1 cellular context compared by ENCODE assay signal in the genomic region with DNA sequence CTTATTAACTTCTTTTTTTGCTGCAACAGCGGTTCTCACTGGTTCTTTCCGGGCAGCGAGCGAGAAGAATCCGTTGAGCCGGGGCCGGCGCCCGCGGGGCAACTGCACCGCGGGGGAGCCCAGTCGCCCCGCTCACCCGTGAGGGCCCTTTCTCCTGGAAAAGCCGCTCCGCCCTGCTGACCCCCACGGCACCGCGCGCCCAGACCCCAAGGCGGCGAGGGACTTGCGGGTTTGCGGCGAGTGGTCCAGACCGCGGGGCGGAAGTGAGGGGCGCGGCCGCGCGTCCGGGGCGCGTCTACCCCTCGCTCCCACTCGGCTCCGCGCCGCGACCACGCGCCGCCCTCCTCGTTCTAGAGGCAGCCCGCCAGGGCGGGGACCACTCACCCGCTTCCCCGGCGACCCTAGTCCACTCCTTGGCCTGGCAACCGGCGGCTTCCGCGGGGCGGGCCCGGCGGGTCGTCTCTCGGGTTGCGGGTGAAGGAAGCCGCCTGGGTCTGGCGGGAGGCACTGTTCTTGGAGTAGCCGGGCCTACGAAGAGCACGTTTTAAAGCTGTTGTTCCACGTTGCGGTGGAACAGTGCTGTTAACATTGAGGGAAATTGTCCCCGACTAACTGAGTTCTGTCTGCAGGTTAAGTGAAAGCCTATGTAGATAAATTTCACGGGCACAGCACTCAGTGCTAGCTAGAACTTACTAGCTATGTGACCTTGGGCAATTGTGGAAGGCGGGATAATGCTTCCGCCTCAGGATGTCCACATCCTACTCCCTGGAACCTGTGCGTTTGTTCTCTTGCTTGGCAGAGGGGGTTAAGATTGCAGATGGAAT.
TF ChIP-seq lines count a peak whose summit lies in the region.

A gene with protein sequence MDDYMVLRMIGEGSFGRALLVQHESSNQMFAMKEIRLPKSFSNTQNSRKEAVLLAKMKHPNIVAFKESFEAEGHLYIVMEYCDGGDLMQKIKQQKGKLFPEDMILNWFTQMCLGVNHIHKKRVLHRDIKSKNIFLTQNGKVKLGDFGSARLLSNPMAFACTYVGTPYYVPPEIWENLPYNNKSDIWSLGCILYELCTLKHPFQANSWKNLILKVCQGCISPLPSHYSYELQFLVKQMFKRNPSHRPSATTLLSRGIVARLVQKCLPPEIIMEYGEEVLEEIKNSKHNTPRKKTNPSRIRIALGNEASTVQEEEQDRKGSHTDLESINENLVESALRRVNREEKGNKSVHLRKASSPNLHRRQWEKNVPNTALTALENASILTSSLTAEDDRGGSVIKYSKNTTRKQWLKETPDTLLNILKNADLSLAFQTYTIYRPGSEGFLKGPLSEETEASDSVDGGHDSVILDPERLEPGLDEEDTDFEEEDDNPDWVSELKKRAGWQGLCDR (minus strand): TSS at position 439 of the 824 bp plus-strand sequence. CDS start 3,406 bp downstream, outside the sequence.

TF ChIP-seq in HEK293, 187 proteins besides CTCF, POLR2A, EP300 and RAD21 (continued from another document):
- TF ChIP-seq, protein P1, sequence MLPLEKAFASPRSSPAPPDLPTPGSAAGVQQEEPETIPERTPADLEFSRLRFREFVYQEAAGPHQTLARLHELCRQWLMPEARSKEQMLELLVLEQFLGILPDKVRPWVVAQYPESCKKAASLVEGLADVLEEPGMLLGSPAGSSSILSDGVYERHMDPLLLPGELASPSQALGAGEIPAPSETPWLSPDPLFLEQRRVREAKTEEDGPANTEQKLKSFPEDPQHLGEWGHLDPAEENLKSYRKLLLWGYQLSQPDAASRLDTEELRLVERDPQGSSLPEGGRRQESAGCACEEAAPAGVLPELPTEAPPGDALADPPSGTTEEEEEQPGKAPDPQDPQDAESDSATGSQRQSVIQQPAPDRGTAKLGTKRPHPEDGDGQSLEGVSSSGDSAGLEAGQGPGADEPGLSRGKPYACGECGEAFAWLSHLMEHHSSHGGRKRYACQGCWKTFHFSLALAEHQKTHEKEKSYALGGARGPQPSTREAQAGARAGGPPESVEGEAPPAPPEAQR (tag by site-specific recombination; IDR thresholded peaks at IDR 0.05): no peak
- no peak for TF ChIP-seq ZNF416 (tag by site-specific recombination; IDR thresholded peaks at IDR 0.05)
- TF ChIP-seq HOXC10 (CRISPR knock-in tag; IDR thresholded peaks at IDR 0.05): no peak
- peak; percentile 77 for TF ChIP-seq GLIS1 (tag by site-specific recombination; IDR thresholded peaks at IDR 0.05)
- no peak for TF ChIP-seq ZNF37A (tag by site-specific recombination; IDR thresholded peaks at IDR 0.05)
- TF ChIP-seq ZNF2 (tag by site-specific recombination; IDR thresholded peaks at IDR 0.05): 0 out of 2 replicates have a peak, but pooled peaks have one; percentile 27
- TF ChIP-seq ZNF341 (tag by site-specific recombination; IDR thresholded peaks at IDR 0.05; ENCODE audit: low read depth): peak; percentile 51
- no peak for TF ChIP-seq ZNF132 (tag by site-specific recombination; IDR thresholded peaks at IDR 0.05; ENCODE audit: borderline replicate concordance)
- TF ChIP-seq, protein P2, sequence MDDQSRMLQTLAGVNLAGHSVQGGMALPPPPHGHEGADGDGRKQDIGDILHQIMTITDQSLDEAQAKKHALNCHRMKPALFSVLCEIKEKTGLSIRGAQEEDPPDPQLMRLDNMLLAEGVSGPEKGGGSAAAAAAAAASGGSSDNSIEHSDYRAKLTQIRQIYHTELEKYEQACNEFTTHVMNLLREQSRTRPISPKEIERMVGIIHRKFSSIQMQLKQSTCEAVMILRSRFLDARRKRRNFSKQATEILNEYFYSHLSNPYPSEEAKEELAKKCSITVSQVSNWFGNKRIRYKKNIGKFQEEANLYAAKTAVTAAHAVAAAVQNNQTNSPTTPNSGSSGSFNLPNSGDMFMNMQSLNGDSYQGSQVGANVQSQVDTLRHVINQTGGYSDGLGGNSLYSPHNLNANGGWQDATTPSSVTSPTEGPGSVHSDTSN (CRISPR knock-in tag; IDR thresholded peaks at IDR 0.05): 0 out of 2 replicates have a peak, but pooled peaks have one; percentile 44
- TF ChIP-seq BCL11B (tag by site-specific recombination; IDR thresholded peaks at IDR 0.05; ENCODE audit: low read depth): no peak
- TF ChIP-seq ZNF701 (tag by site-specific recombination; IDR thresholded peaks at IDR 0.05): no peak
- TF ChIP-seq OVOL3 (tag by site-specific recombination; IDR thresholded peaks at IDR 0.05): no peak
- TF ChIP-seq ZNF221 (tag by site-specific recombination; IDR thresholded peaks at IDR 0.05; ENCODE audit: borderline replicate concordance): no peak
- TF ChIP-seq ZNF19 (tag by site-specific recombination; IDR thresholded peaks at IDR 0.05; ENCODE audit: low read depth): no peak
- TF ChIP-seq, protein P3, sequence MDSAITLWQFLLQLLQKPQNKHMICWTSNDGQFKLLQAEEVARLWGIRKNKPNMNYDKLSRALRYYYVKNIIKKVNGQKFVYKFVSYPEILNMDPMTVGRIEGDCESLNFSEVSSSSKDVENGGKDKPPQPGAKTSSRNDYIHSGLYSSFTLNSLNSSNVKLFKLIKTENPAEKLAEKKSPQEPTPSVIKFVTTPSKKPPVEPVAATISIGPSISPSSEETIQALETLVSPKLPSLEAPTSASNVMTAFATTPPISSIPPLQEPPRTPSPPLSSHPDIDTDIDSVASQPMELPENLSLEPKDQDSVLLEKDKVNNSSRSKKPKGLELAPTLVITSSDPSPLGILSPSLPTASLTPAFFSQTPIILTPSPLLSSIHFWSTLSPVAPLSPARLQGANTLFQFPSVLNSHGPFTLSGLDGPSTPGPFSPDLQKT (IDR thresholded peaks at IDR 0.05; ENCODE audit: borderline replicate concordance, low read depth, low read length): no peak
- TF ChIP-seq ZNF768 (tag by site-specific recombination; IDR thresholded peaks at IDR 0.05): no peak
- TF ChIP-seq HOXD13 (CRISPR knock-in tag; IDR thresholded peaks at IDR 0.05; ENCODE audit: borderline replicate concordance): no peak
- TF ChIP-seq, protein P4, sequence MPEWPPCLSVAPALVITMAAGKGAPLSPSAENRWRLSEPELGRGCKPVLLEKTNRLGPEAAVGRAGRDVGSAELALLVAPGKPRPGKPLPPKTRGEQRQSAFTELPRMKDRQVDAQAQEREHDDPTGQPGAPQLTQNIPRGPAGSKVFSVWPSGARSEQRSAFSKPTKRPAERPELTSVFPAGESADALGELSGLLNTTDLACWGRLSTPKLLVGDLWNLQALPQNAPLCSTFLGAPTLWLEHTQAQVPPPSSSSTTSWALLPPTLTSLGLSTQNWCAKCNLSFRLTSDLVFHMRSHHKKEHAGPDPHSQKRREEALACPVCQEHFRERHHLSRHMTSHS (tag by site-specific recombination; IDR thresholded peaks at IDR 0.05): no peak
- no peak for TF ChIP-seq ZXDB (tag by site-specific recombination; IDR thresholded peaks at IDR 0.05)
- TF ChIP-seq ZNF629 (tag by site-specific recombination; IDR thresholded peaks at IDR 0.05): no peak
- no peak for TF ChIP-seq ZNF792 (tag by site-specific recombination; IDR thresholded peaks at IDR 0.05)
- no peak for TF ChIP-seq MZF1 (tag by site-specific recombination; IDR thresholded peaks at IDR 0.05; ENCODE audit: borderline replicate concordance)
- TF ChIP-seq SP2 (tag by site-specific recombination; IDR thresholded peaks at IDR 0.05): 0 out of 2 replicates have a peak, but pooled peaks have one; percentile 9
- TF ChIP-seq HOXA7 (CRISPR knock-in tag; IDR thresholded peaks at IDR 0.05; ENCODE audit: borderline replicate concordance): no peak
- no peak for TF ChIP-seq ZNF658 (tag by site-specific recombination; IDR thresholded peaks at IDR 0.05)
- TF ChIP-seq ZNF394 (tag by site-specific recombination; IDR thresholded peaks at IDR 0.05; ENCODE audit: borderline replicate concordance): peak; percentile 56; the same call in 1 of the 2 replicates
- no peak for TF ChIP-seq ZNF555 (tag by site-specific recombination; conservative IDR thresholded peaks at IDR 0.05)
- TF ChIP-seq, protein P5, sequence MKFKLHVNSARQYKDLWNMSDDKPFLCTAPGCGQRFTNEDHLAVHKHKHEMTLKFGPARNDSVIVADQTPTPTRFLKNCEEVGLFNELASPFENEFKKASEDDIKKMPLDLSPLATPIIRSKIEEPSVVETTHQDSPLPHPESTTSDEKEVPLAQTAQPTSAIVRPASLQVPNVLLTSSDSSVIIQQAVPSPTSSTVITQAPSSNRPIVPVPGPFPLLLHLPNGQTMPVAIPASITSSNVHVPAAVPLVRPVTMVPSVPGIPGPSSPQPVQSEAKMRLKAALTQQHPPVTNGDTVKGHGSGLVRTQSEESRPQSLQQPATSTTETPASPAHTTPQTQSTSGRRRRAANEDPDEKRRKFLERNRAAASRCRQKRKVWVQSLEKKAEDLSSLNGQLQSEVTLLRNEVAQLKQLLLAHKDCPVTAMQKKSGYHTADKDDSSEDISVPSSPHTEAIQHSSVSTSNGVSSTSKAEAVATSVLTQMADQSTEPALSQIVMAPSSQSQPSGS (tag by site-specific recombination; IDR thresholded peaks at IDR 0.05; ENCODE audit: low read depth): no peak
- no peak for TF ChIP-seq ZNF350 (tag by site-specific recombination; IDR thresholded peaks at IDR 0.05)
- TF ChIP-seq ZNF266 (tag by site-specific recombination; IDR thresholded peaks at IDR 0.05; ENCODE audit: low read depth): no peak
- no peak for TF ChIP-seq ZNF510 (tag by site-specific recombination; IDR thresholded peaks at IDR 0.05; ENCODE audit: insufficient replicate concordance)
- TF ChIP-seq, protein P6, sequence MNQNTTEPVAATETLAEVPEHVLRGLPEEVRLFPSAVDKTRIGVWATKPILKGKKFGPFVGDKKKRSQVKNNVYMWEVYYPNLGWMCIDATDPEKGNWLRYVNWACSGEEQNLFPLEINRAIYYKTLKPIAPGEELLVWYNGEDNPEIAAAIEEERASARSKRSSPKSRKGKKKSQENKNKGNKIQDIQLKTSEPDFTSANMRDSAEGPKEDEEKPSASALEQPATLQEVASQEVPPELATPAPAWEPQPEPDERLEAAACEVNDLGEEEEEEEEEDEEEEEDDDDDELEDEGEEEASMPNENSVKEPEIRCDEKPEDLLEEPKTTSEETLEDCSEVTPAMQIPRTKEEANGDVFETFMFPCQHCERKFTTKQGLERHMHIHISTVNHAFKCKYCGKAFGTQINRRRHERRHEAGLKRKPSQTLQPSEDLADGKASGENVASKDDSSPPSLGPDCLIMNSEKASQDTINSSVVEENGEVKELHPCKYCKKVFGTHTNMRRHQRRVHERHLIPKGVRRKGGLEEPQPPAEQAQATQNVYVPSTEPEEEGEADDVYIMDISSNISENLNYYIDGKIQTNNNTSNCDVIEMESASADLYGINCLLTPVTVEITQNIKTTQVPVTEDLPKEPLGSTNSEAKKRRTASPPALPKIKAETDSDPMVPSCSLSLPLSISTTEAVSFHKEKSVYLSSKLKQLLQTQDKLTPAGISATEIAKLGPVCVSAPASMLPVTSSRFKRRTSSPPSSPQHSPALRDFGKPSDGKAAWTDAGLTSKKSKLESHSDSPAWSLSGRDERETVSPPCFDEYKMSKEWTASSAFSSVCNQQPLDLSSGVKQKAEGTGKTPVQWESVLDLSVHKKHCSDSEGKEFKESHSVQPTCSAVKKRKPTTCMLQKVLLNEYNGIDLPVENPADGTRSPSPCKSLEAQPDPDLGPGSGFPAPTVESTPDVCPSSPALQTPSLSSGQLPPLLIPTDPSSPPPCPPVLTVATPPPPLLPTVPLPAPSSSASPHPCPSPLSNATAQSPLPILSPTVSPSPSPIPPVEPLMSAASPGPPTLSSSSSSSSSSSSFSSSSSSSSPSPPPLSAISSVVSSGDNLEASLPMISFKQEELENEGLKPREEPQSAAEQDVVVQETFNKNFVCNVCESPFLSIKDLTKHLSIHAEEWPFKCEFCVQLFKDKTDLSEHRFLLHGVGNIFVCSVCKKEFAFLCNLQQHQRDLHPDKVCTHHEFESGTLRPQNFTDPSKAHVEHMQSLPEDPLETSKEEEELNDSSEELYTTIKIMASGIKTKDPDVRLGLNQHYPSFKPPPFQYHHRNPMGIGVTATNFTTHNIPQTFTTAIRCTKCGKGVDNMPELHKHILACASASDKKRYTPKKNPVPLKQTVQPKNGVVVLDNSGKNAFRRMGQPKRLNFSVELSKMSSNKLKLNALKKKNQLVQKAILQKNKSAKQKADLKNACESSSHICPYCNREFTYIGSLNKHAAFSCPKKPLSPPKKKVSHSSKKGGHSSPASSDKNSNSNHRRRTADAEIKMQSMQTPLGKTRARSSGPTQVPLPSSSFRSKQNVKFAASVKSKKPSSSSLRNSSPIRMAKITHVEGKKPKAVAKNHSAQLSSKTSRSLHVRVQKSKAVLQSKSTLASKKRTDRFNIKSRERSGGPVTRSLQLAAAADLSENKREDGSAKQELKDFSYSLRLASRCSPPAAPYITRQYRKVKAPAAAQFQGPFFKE (tag by site-specific recombination; IDR thresholded peaks at IDR 0.05; ENCODE audit: borderline replicate concordance): no peak
- TF ChIP-seq MYNN (tag by site-specific recombination; IDR thresholded peaks at IDR 0.05; ENCODE audit: borderline replicate concordance): 0 out of 2 replicates have a peak, but pooled peaks have one; percentile 19
